8 cellular contexts compared by ENCODE assay signal in genomic region chr12:55940065-55940732, GRCh38. TPM values are rescaled to one million over a fixed set of nuclear protein-coding genes. Genes with fewer than 3 reads are reported as not detected.
DNase-seq lines count a peak whose midpoint lies in the region; ATAC-seq and TF ChIP-seq lines count a peak whose summit lies in the region.

No MANE protein-coding gene starts in this region.

- no peaks in the 10 kb centered on the region for H3K9me3 ChIP-seq in left ventricle myocardium inferior (replicated peaks)

- no peak overlapping the region for H3K27ac ChIP-seq in left ventricle myocardium inferior (replicated peaks)

- H3K27me3 Mint-ChIP-seq in activated naive CD8-positive, alpha-beta T cell treated with anti-CD3 and anti-CD28 coated beads, Interleukin-2, amount 50 U/mL, for 24 hours = no peaks in the 10 kb centered on the region

- TF ChIP-seq CTCF in GM12875 (IDR thresholded peaks at IDR 0.05; ENCODE audit: borderline replicate concordance, insufficient read depth, low read depth, low read length) (peak; percentile 91), left ventricle myocardium inferior (IDR thresholded peaks at IDR 0.05; ENCODE audit: borderline replicate concordance) (peak; percentile 96)

- intact Hi-C loops in left ventricle myocardium inferior (cut with micrococcal nuclease) = no loop called here

- H3K27me3 ChIP-seq in left ventricle myocardium inferior (ENCODE audit: low read depth) = no peaks in the 10 kb centered on the region

- peaks cover 12% of the 10 kb centered on the region for H3K36me3 ChIP-seq in left ventricle myocardium inferior

- no peaks in the 10 kb centered on the region for H3K9me3 Mint-ChIP-seq in activated naive CD8-positive, alpha-beta T cell treated with anti-CD3 and anti-CD28 coated beads, Interleukin-2, amount 50 U/mL, for 24 hours

- H3K36me3 Mint-ChIP-seq in activated naive CD8-positive, alpha-beta T cell treated with anti-CD3 and anti-CD28 coated beads, Interleukin-2, amount 50 U/mL, for 24 hours (ENCODE audit: low read depth) = peaks cover 68% of the 10 kb centered on the region

- no peak overlapping the region for H3K4me3 ChIP-seq in GM12875 (ENCODE audit: low read depth, low read length)
- H3K4me3 ChIP-seq in left ventricle myocardium inferior = peak overlapping the region; percentile 49

- H3K27ac Mint-ChIP-seq in activated naive CD8-positive, alpha-beta T cell treated with anti-CD3 and anti-CD28 coated beads, Interleukin-2, amount 50 U/mL, for 24 hours = peak overlapping the region; percentile 49

- H3K4me1 ChIP-seq in left ventricle myocardium inferior = peaks cover 11% of the 10 kb centered on the region

- ATAC-seq in HG02759 (IDR thresholded peaks at IDR 0.05; ENCODE audit: unreplicated experiment) (peak; percentile 98), HG02970 (IDR thresholded peaks at IDR 0.05; ENCODE audit: low FRiP score, unreplicated experiment) (no peak)
- peak; percentile 86 for ATAC-seq in activated naive CD8-positive, alpha-beta T cell treated with anti-CD3 and anti-CD28 coated beads, Interleukin-2, amount 50 U/mL, for 24 hours

- H3K4me3 Mint-ChIP-seq in activated naive CD8-positive, alpha-beta T cell treated with anti-CD3 and anti-CD28 coated beads, Interleukin-2, amount 50 U/mL, for 24 hours = no peak overlapping the region

- DNase-seq in NCI-H1417 (lab: John Stamatoyannopoulos, UW) = peak; percentile 82 to 93 (median 84)
- peak; percentile 44 to 78 for DNase-seq in SW 1271 (lab: John Stamatoyannopoulos, UW)
- peak; percentile 82 for DNase-seq in activated naive CD8-positive, alpha-beta T cell treated with anti-CD3 and anti-CD28 coated beads, Interleukin-2, amount 50 U/mL, for 24 hours
- DNase-seq in left ventricle myocardium inferior = peak; percentile 81
- peak; percentile 80 for DNase-seq in putamen (ENCODE audit: low spot score)

- peaks cover 48% of the 10 kb centered on the region for H3K4me1 Mint-ChIP-seq in activated naive CD8-positive, alpha-beta T cell treated with anti-CD3 and anti-CD28 coated beads, Interleukin-2, amount 50 U/mL, for 24 hours

RNA-seq across cellular contexts. Expression of gene DGKA, which starts 9.2 kb away (rescaled TPM):
- total RNA-seq in left ventricle myocardium inferior = 6.5 TPM

RNA-seq across cellular contexts. Expression of gene PYM1, which starts 12.5 kb away (rescaled TPM):
- 14.8 TPM for total RNA-seq in left ventricle myocardium inferior

RNA-seq across cellular contexts. Expression of gene PMEL, which starts 25.6 kb away (rescaled TPM):
- total RNA-seq in left ventricle myocardium inferior = 0.16 TPM

RNA-seq across cellular contexts. Expression of gene CDK2, which starts 26.4 kb away (rescaled TPM):
- total RNA-seq in left ventricle myocardium inferior = 7.3 TPM

RNA-seq across cellular contexts. Expression of gene RAB5B, which starts 33.7 kb away (rescaled TPM):
- 111 TPM for total RNA-seq in left ventricle myocardium inferior
